In the genomic region with DNA sequence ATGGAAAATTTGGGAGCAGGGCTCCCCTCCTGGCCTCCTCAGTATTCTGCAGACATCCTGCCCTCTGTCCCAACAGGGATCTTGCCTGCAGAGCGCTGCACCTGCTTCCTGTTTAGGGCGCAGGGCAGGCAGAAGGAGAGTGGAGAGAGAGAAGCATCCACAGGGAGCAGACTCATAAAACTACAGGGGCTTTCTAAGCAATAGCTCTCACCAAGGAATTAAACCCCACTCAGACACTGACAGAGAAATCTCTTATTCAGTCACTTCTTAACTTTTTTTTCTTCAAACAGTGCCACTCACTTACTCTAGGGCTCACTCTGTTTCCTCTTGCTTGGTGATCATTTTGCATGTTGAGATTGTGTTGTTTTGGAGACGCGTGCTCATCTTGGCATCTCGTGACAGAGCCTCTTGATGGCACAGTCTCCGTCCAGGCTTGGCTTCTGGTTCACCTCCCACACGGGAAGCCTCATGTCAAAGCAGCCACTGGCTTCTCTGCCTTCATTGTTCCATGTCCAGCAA, we compare ENCODE assay signal across 19 cellular contexts.
DNase-seq lines count a peak whose midpoint lies in the region; ATAC-seq, FAIRE-seq and TF ChIP-seq lines count a peak whose summit lies in the region.
"Had no signal": no experiment of that assay in that cellular context is flagged by ENCODE, and none has a peak within 500 bp of the region (broad histone marks: within the 10 kb centered on the region; RNA-seq: fewer than 3 reads in every experiment).

No MANE protein-coding gene starts in this region.

- FAIRE-seq in pancreas (lab: Jason Lieb, UNC), result no peak
- FAIRE-seq: GM18507 had no signal

- H3K27me3 ChIP-seq in psoas muscle (ENCODE audit: insufficient read depth in 3 of 3, low read length in 2 of 3), result no peaks in the 10 kb centered on the region
- no peaks in the 10 kb centered on the region for H3K27me3 ChIP-seq in pancreas
- H3K27me3 ChIP-seq: brain microvascular endothelial cell had no signal

- peak; percentile 19 for DNase-seq in NCI-H1436 (lab: John Stamatoyannopoulos, UW)
- no peak for DNase-seq in NCI-H1436 treated with DMSO at 0.1 percent for 48 hours (lab: John Stamatoyannopoulos, UW)
- peak; percentile 56 for DNase-seq in NCI-H2227 (lab: John Stamatoyannopoulos, UW; ENCODE audit: unreplicated experiment)
- DNase-seq in psoas muscle, result no peak
- no peak for DNase-seq in stimulated activated CD4-positive, alpha-beta T cell treated with anti-CD3 and anti-CD28 coated beads, Interleukin-4, amount 100 ng/mL, for 4 hours
- DNase-seq in pancreas, result no peak
- DNase-seq: 8988T; activated naive CD4-positive, alpha-beta T cell treated with anti-CD3 and anti-CD28 coated beads, Interleukin-2, amount 10 ng/mL, durations not matched to agents 7 days and 5 days; brain microvascular endothelial cell; CD4-positive, alpha-beta T cell; mammary epithelial cell; OCI-M1 had no signal

- no peaks in the 10 kb centered on the region for H3K36me3 Mint-ChIP-seq in brain
- H3K36me3 Mint-ChIP-seq: activated naive CD4-positive, alpha-beta T cell treated with anti-CD3 and anti-CD28 coated beads, Interleukin-2, amount 10 ng/mL, durations not matched to agents 7 days and 5 days; IgD-negative memory B cell; stimulated activated effector memory CD8-positive, alpha-beta T cell treated with anti-CD3 and anti-CD28 coated beads, Interleukin-12 subunit alpha, Interleukin-12 subunit beta, amount 100 ng/mL, for 72 hours; type B pancreatic cell had no signal

- TF ChIP-seq CTCF in brain (conservative IDR thresholded peaks at IDR 0.05) (no peak), psoas muscle (IDR thresholded peaks at IDR 0.05) (no peak), pancreas (IDR thresholded peaks at IDR 0.05) (no peak)

- H3K9me3 ChIP-seq in psoas muscle, result no peaks in the 10 kb centered on the region
- H3K9me3 ChIP-seq in pancreas, result no peaks in the 10 kb centered on the region
- H3K9me3 ChIP-seq: neutrophil had no signal

- 32 to 51% (median 32%) methylated on average over 7 of the region's 7 CpGs for WGBS in psoas muscle, 3 donors
- WGBS in pancreas, 2 donors, result 70 to 72% methylated on average over 7 of the region's 7 CpGs

- peak overlapping the region; percentile 15 to 95 (median 56) for H3K27ac Mint-ChIP-seq in brain
- H3K27ac Mint-ChIP-seq: activated naive CD4-positive, alpha-beta T cell treated with anti-CD3 and anti-CD28 coated beads, Interleukin-2, amount 10 ng/mL, durations not matched to agents 7 days and 5 days; CD4-positive, alpha-beta T cell; IgD-negative memory B cell; stimulated activated effector memory CD8-positive, alpha-beta T cell treated with anti-CD3 and anti-CD28 coated beads, Interleukin-12 subunit alpha, Interleukin-12 subunit beta, amount 100 ng/mL, for 72 hours; type B pancreatic cell had no signal

- peaks cover 83% of the 10 kb centered on the region for H3K4me1 Mint-ChIP-seq in brain
- H3K4me1 Mint-ChIP-seq: activated naive CD4-positive, alpha-beta T cell treated with anti-CD3 and anti-CD28 coated beads, Interleukin-2, amount 10 ng/mL, durations not matched to agents 7 days and 5 days; stimulated activated effector memory CD8-positive, alpha-beta T cell treated with anti-CD3 and anti-CD28 coated beads, Interleukin-12 subunit alpha, Interleukin-12 subunit beta, amount 100 ng/mL, for 72 hours had no signal

- H3K27ac ChIP-seq in psoas muscle (peak overlapping the region; percentile 82), pancreas (no peak overlapping the region)
- H3K27ac ChIP-seq: brain microvascular endothelial cell, neutrophil had no signal

- H3K27me3 Mint-ChIP-seq in brain, result peaks cover 4% of the 10 kb centered on the region
- H3K27me3 Mint-ChIP-seq: type B pancreatic cell had no signal

- H3K4me3 ChIP-seq in psoas muscle (no peak overlapping the region), pancreas (no peak overlapping the region)

- peaks cover 17% of the 10 kb centered on the region for H3K4me1 ChIP-seq in psoas muscle
- no peaks in the 10 kb centered on the region for H3K4me1 ChIP-seq in pancreas

- peaks cover 0 to 15% (median 13%) of the 10 kb centered on the region in 5 experiments for H3K9me3 Mint-ChIP-seq in brain
- H3K9me3 Mint-ChIP-seq: activated naive CD4-positive, alpha-beta T cell treated with anti-CD3 and anti-CD28 coated beads, Interleukin-2, amount 10 ng/mL, durations not matched to agents 7 days and 5 days; stimulated activated effector memory CD8-positive, alpha-beta T cell treated with anti-CD3 and anti-CD28 coated beads, Interleukin-12 subunit alpha, Interleukin-12 subunit beta, amount 100 ng/mL, for 72 hours; type B pancreatic cell had no signal

- intact Hi-C loops in psoas muscle (cut with DNase I) (loop anchor here in 1 of 2 donors (5.0 kb wide), 1 partner anchor 133 kb away; no protein-coding TSS in a partner anchor), pancreas (cut with DNase I) (no loop called here)

- peak overlapping the region in 3 of 5 experiments; percentile 3 to 13 (median 8) for H3K4me3 Mint-ChIP-seq in brain
- H3K4me3 Mint-ChIP-seq: activated naive CD4-positive, alpha-beta T cell treated with anti-CD3 and anti-CD28 coated beads, Interleukin-2, amount 10 ng/mL, durations not matched to agents 7 days and 5 days; CD4-positive, alpha-beta T cell; IgD-negative memory B cell; stimulated activated effector memory CD8-positive, alpha-beta T cell treated with anti-CD3 and anti-CD28 coated beads, Interleukin-12 subunit alpha, Interleukin-12 subunit beta, amount 100 ng/mL, for 72 hours; type B pancreatic cell had no signal

- peak in 1 of 4 donors; percentile 38 for ATAC-seq in psoas muscle
- ATAC-seq in HG03175 (IDR thresholded peaks at IDR 0.05; ENCODE audit: unreplicated experiment), result no peak
- ATAC-seq in pancreas, result no peak
- ATAC-seq: stimulated activated effector memory CD8-positive, alpha-beta T cell treated with anti-CD3 and anti-CD28 coated beads, Interleukin-12 subunit alpha, Interleukin-12 subunit beta, amount 100 ng/mL, for 72 hours had no signal

- H3K36me3 ChIP-seq in psoas muscle (ENCODE audit: insufficient read depth in 1 of 2, low read depth in 1 of 2), result no peaks in the 10 kb centered on the region
- no peaks in the 10 kb centered on the region for H3K36me3 ChIP-seq in pancreas
- H3K36me3 ChIP-seq: brain microvascular endothelial cell, neutrophil had no signal

Comparison
In these comparisons a context has a peak if more than half of its experiments do, and no peak if none do; other contexts are left out.
1. DNase-seq: peak in NCI-H1436 (single experiment) and NCI-H2227 (single experiment); none in NCI-H1436 treated with DMSO at 0.1 percent for 48 hours (single experiment), psoas muscle (0 of 2), stimulated activated CD4-positive, alpha-beta T cell treated with anti-CD3 and anti-CD28 coated beads, Interleukin-4, amount 100 ng/mL, for 4 hours (0 of 2) and pancreas (0 of 6).